Comparison of ENCODE assay signal across 1 cellular context in the genomic region with DNA sequence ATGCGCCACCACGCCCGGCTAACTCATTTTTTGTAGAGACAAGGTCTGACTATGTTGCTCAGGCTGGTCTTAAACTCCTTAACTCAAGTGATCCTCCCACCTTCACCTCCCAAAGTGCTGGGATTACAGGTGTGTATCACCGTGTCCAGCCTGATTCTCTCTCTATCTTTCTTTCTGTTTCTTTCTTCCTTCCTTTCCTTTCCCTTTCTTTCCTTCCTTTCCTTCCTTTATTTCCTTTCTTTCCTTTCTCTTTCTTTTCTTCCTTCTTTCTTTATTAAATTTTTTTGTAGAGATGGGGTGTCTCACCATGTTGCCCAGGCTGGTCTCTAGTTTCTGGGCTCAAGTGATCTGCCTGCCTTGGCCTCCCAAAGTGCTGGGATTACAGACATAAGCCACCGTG.
TF ChIP-seq lines count a peak whose summit lies in the region.

No MANE protein-coding gene starts in this region.

TF ChIP-seq in IMR-90, 13 proteins besides CTCF, POLR2A, EP300 and RAD21 (continued from another document):
- TF ChIP-seq, protein P1, sequence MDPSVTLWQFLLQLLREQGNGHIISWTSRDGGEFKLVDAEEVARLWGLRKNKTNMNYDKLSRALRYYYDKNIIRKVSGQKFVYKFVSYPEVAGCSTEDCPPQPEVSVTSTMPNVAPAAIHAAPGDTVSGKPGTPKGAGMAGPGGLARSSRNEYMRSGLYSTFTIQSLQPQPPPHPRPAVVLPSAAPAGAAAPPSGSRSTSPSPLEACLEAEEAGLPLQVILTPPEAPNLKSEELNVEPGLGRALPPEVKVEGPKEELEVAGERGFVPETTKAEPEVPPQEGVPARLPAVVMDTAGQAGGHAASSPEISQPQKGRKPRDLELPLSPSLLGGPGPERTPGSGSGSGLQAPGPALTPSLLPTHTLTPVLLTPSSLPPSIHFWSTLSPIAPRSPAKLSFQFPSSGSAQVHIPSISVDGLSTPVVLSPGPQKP (IDR thresholded peaks at IDR 0.05; ENCODE audit: borderline replicate concordance, low read depth, low read length): no peak
- TF ChIP-seq RFX5 (IDR thresholded peaks at IDR 0.05; ENCODE audit: low read depth, low read length) (no peak), BHLHE40 (IDR thresholded peaks at IDR 0.05; ENCODE audit: low read depth, low read length) (no peak), SMC3 (IDR thresholded peaks at IDR 0.05; ENCODE audit: low read depth, low read length) (no peak), MAZ (IDR thresholded peaks at IDR 0.05; ENCODE audit: borderline replicate concordance, low read depth, low read length) (no peak), CHD1 (IDR thresholded peaks at IDR 0.05; ENCODE audit: low read depth, low read length) (no peak), CEBPB (IDR thresholded peaks at IDR 0.05; ENCODE audit: low read depth, low read length) (no peak), MAFK (IDR thresholded peaks at IDR 0.05; ENCODE audit: low read depth, low read length) (no peak), RCOR1 (IDR thresholded peaks at IDR 0.05; ENCODE audit: insufficient replicate concordance, low read length) (no peak)
- TF ChIP-seq, protein P2, sequence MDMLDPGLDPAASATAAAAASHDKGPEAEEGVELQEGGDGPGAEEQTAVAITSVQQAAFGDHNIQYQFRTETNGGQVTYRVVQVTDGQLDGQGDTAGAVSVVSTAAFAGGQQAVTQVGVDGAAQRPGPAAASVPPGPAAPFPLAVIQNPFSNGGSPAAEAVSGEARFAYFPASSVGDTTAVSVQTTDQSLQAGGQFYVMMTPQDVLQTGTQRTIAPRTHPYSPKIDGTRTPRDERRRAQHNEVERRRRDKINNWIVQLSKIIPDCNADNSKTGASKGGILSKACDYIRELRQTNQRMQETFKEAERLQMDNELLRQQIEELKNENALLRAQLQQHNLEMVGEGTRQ (IDR thresholded peaks at IDR 0.05; ENCODE audit: low read depth, low read length): no peak
